In the genomic region with DNA sequence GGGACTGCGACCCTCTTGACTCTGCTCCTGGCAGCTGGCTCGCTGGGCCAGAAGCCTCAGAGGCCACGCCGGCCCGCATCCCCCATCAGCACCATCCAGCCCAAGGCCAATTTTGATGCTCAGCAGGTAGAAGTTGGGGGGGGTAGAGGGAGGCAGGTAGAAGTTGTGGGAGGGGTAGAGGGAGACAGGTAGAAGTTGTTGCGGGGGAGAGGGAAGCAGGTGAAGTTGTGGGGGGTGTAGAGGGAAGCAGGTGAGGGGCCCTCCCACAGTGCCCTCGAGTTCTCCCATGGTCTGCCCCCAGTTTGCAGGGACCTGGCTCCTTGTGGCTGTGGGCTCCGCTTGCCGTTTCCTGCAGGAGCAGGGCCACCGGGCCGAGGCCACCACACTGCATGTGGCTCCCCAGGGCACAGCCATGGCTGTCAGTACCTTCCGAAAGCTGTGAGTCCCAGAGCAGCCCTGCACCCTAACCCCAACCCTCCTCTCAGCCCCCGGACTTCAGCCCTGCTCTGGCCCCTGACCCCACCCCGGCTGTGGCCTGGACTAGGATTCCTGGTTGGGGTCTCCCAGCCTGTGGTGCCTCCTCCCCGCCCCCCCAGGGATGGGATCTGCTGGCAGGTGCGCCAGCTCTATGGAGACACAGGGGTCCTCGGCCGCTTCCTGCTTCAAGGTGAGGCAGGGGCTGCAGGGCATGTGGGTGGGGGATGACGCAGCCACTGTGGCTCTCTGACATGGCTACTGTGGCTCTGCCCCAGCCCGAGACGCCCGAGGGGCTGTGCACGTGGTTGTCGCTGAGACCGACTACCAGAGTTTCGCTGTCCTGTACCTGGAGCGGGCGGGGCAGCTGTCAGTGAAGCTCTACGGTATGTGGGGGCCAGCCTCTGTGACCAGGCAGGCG, we compare ENCODE assay signal across 12 cellular contexts. TPM values are rescaled to one million over a fixed set of nuclear protein-coding genes. Genes with fewer than 3 reads are reported as not detected.
A peak's percentile ranks its signal among the peaks of the same experiment; 100 is the strongest.
DNase-seq lines count a peak whose midpoint lies in the region; ATAC-seq, FAIRE-seq and TF ChIP-seq lines count a peak whose summit lies in the region.
"Had no signal": no experiment of that assay in that cellular context is flagged by ENCODE, and none has a peak within 500 bp of the region (broad histone marks: within the 10 kb centered on the region; RNA-seq: fewer than 3 reads in every experiment).

No MANE protein-coding gene starts in this region.

- intact Hi-C loops in lower lobe of right lung (cut with DNase I) = no loop called here

- peak overlapping the region; percentile 86 for H3K27ac Mint-ChIP-seq in activated naive CD8-positive, alpha-beta T cell treated with anti-CD3 and anti-CD28 coated beads, Interleukin-2, amount 10 ng/mL, durations not matched to agents 7 days and 5 days
- H3K27ac Mint-ChIP-seq in activated naive CD8-positive, alpha-beta T cell treated with anti-CD3 and anti-CD28 coated beads, Interleukin-2, amount 50 U/mL, for 24 hours = no peak overlapping the region
- peak overlapping the region in 3 of 5 experiments; percentile 42 to 93 (median 65) for H3K27ac Mint-ChIP-seq in brain
- no peak overlapping the region for H3K27ac Mint-ChIP-seq in type B pancreatic cell

- H3K4me1 ChIP-seq in lower lobe of right lung = peaks cover 45% of the 10 kb centered on the region

- POLR2A ChIA-PET in activated naive CD8-positive, alpha-beta T cell treated with anti-CD3 and anti-CD28 coated beads, Interleukin-2, amount 10 ng/mL, durations not matched to agents 7 days and 5 days (lab: Charles Lee) = interaction anchor here (0.6 to 2.1 kb wide), 3 partner anchors 17 to 51 kb away, joined by 3 to 8 read pairs (median 4); partner anchors contain the start of gene CLIC3

- no peak overlapping the region for H3K4me3 ChIP-seq in lower lobe of right lung

- no peak overlapping the region for H3K4me3 Mint-ChIP-seq in activated naive CD8-positive, alpha-beta T cell treated with anti-CD3 and anti-CD28 coated beads, Interleukin-2, amount 10 ng/mL, durations not matched to agents 7 days and 5 days
- H3K4me3 Mint-ChIP-seq in activated naive CD8-positive, alpha-beta T cell treated with anti-CD3 and anti-CD28 coated beads, Interleukin-2, amount 50 U/mL, for 24 hours = no peak overlapping the region
- peak overlapping the region in 1 of 5 experiments; percentile 77 for H3K4me3 Mint-ChIP-seq in brain
- peak overlapping the region; percentile 4 for H3K4me3 Mint-ChIP-seq in type B pancreatic cell

- H3K9me3 Mint-ChIP-seq in activated naive CD8-positive, alpha-beta T cell treated with anti-CD3 and anti-CD28 coated beads, Interleukin-2, amount 10 ng/mL, durations not matched to agents 7 days and 5 days = no peaks in the 10 kb centered on the region
- no peaks in the 10 kb centered on the region for H3K9me3 Mint-ChIP-seq in activated naive CD8-positive, alpha-beta T cell treated with anti-CD3 and anti-CD28 coated beads, Interleukin-2, amount 50 U/mL, for 24 hours
- peaks cover 0 to 3% (median 0%) of the 10 kb centered on the region in 5 experiments for H3K9me3 Mint-ChIP-seq in brain
- H3K9me3 Mint-ChIP-seq in type B pancreatic cell = no peaks in the 10 kb centered on the region
- H3K9me3 Mint-ChIP-seq: activated naive CD4-positive, alpha-beta T cell treated with anti-CD3 and anti-CD28 coated beads, Interleukin-2, amount 50 U/mL, for 72 hours had no signal

- H3K36me3 Mint-ChIP-seq in activated naive CD8-positive, alpha-beta T cell treated with anti-CD3 and anti-CD28 coated beads, Interleukin-2, amount 10 ng/mL, durations not matched to agents 7 days and 5 days = peaks cover 3% of the 10 kb centered on the region
- H3K36me3 Mint-ChIP-seq in activated naive CD8-positive, alpha-beta T cell treated with anti-CD3 and anti-CD28 coated beads, Interleukin-2, amount 50 U/mL, for 24 hours (ENCODE audit: low read depth) = peaks cover 3% of the 10 kb centered on the region
- H3K36me3 Mint-ChIP-seq in brain (peaks cover 6% of the 10 kb centered on the region), type B pancreatic cell (no peaks in the 10 kb centered on the region)

- H3K27me3 Mint-ChIP-seq in activated naive CD8-positive, alpha-beta T cell treated with anti-CD3 and anti-CD28 coated beads, Interleukin-2, amount 10 ng/mL, durations not matched to agents 7 days and 5 days = no peaks in the 10 kb centered on the region
- H3K27me3 Mint-ChIP-seq in activated naive CD8-positive, alpha-beta T cell treated with anti-CD3 and anti-CD28 coated beads, Interleukin-2, amount 50 U/mL, for 24 hours = no peaks in the 10 kb centered on the region
- H3K27me3 Mint-ChIP-seq in brain (peaks cover 3% of the 10 kb centered on the region), type B pancreatic cell (no peaks in the 10 kb centered on the region)

- no peaks in the 10 kb centered on the region for H3K27me3 ChIP-seq in lower lobe of right lung (ENCODE audit: low read depth)

- FAIRE-seq in HTR-8/SVneo (lab: Jason Lieb, UNC) = no peak

- no peaks in the 10 kb centered on the region for H3K9me3 ChIP-seq in lower lobe of right lung

- DNase-seq in activated naive CD8-positive, alpha-beta T cell treated with anti-CD3 and anti-CD28 coated beads, Interleukin-2, amount 10 ng/mL, durations not matched to agents 7 days and 5 days = no peak
- DNase-seq in activated naive CD8-positive, alpha-beta T cell treated with anti-CD3 and anti-CD28 coated beads, Interleukin-2, amount 50 U/mL, for 24 hours = no peak
- DNase-seq in lower lobe of right lung (peak; percentile 55), type B pancreatic cell (ENCODE audit: extremely low spot score, unreplicated experiment) (no peak), HTR-8/SVneo (ENCODE audit: insufficient read length, low spot score) (no peak), NCI-H524 treated with DMSO at 0.1 percent for 48 hours (lab: John Stamatoyannopoulos, UW) (no peak), ecto neural progenitor cell (ENCODE audit: low spot score) (no peak)

- peaks cover 26% of the 10 kb centered on the region for H3K36me3 ChIP-seq in lower lobe of right lung

- peaks cover 4% of the 10 kb centered on the region for H3K4me1 Mint-ChIP-seq in activated naive CD8-positive, alpha-beta T cell treated with anti-CD3 and anti-CD28 coated beads, Interleukin-2, amount 10 ng/mL, durations not matched to agents 7 days and 5 days
- peaks cover 16% of the 10 kb centered on the region for H3K4me1 Mint-ChIP-seq in activated naive CD8-positive, alpha-beta T cell treated with anti-CD3 and anti-CD28 coated beads, Interleukin-2, amount 50 U/mL, for 24 hours
- peaks cover 21% of the 10 kb centered on the region for H3K4me1 Mint-ChIP-seq in brain
- peaks cover 4% of the 10 kb centered on the region for H3K4me1 Mint-ChIP-seq in type B pancreatic cell (ENCODE audit: unreplicated experiment)

- ATAC-seq in activated naive CD8-positive, alpha-beta T cell treated with anti-CD3 and anti-CD28 coated beads, Interleukin-2, amount 10 ng/mL, durations not matched to agents 7 days and 5 days (ENCODE audit: low read depth) = no peak
- ATAC-seq in activated naive CD8-positive, alpha-beta T cell treated with anti-CD3 and anti-CD28 coated beads, Interleukin-2, amount 50 U/mL, for 24 hours = no peak
- no peak for ATAC-seq in lower lobe of right lung

- TF ChIP-seq CTCF in brain (conservative IDR thresholded peaks at IDR 0.05) = no peak
- no peak for TF ChIP-seq CTCF in lower lobe of right lung (IDR thresholded peaks at IDR 0.05)
- no peak for TF ChIP-seq CTCF in type B pancreatic cell (conservative IDR thresholded peaks at IDR 0.05)

- no peak overlapping the region for H3K27ac ChIP-seq in lower lobe of right lung

RNA-seq across cellular contexts. Expression of gene C8G, which starts 0.5 kb away (rescaled TPM):
- 1 to 10 TPM; 1.5 to 3.6 TPM for total RNA-seq in activated naive CD8-positive, alpha-beta T cell treated with anti-CD3 and anti-CD28 coated beads, Interleukin-2, amount 10 ng/mL, durations not matched to agents 7 days and 5 days
- not detected for polyA plus RNA-seq in brain (ENCODE audit: insufficient read depth, low read depth, low replicate concordance)
- 2.2 TPM for total RNA-seq in lower lobe of right lung
- 2.8 and 4.1 TPM in 2 replicates for total RNA-seq in type B pancreatic cell (ENCODE audit: low replicate concordance)
- total RNA-seq: glomerular endothelial cell had no signal

RNA-seq across cellular contexts. Expression of gene FBXW5, which starts 1.0 kb away (rescaled TPM):
- 100 to 1,000 TPM; 103 to 104 TPM for total RNA-seq in activated naive CD8-positive, alpha-beta T cell treated with anti-CD3 and anti-CD28 coated beads, Interleukin-2, amount 10 ng/mL, durations not matched to agents 7 days and 5 days
- polyA plus RNA-seq in brain (ENCODE audit: insufficient read depth, low read depth, low replicate concordance) = 95.0 TPM
- 83.2 TPM for total RNA-seq in lower lobe of right lung
- 82.8 and 110 TPM in 2 replicates for total RNA-seq in type B pancreatic cell (ENCODE audit: low replicate concordance)

RNA-seq across cellular contexts. Expression of gene LCN12, which starts 6.5 kb away (rescaled TPM):
- 1 to 10 TPM in 1 of 2 experiments, under 1 TPM in 1; 0.91 to 1.1 TPM for total RNA-seq in activated naive CD8-positive, alpha-beta T cell treated with anti-CD3 and anti-CD28 coated beads, Interleukin-2, amount 10 ng/mL, durations not matched to agents 7 days and 5 days
- polyA plus RNA-seq in brain (ENCODE audit: insufficient read depth, low read depth, low replicate concordance) = 1.8 TPM
- total RNA-seq in lower lobe of right lung (1.9 TPM), type B pancreatic cell (ENCODE audit: low replicate concordance) (7.9 and 8.3 TPM in 2 replicates)
- total RNA-seq: glomerular endothelial cell had no signal
- polyA plus RNA-seq: keratinocyte had no signal

RNA-seq across cellular contexts. Expression of gene PTGDS, which starts 31.7 kb away (rescaled TPM):
- 1 to 10 TPM; 1.3 to 3.3 TPM for total RNA-seq in activated naive CD8-positive, alpha-beta T cell treated with anti-CD3 and anti-CD28 coated beads, Interleukin-2, amount 10 ng/mL, durations not matched to agents 7 days and 5 days
- 2,031 TPM for polyA plus RNA-seq in brain (ENCODE audit: insufficient read depth, low read depth, low replicate concordance)
- total RNA-seq in lower lobe of right lung = 225 TPM
- 1.4 and 1.7 TPM in 2 replicates for total RNA-seq in type B pancreatic cell (ENCODE audit: low replicate concordance)
- total RNA-seq: activated CD8-positive, alpha-beta memory T cell treated with anti-CD3 and anti-CD28 coated beads for 36 hours; activated naive CD4-positive, alpha-beta T cell treated with anti-CD3 and anti-CD28 coated beads, Interleukin-2, amount 50 U/mL, for 72 hours; glomerular endothelial cell had no signal
- polyA plus RNA-seq: keratinocyte had no signal

RNA-seq across cellular contexts. Expression of gene LCNL1, which starts 37.2 kb away (rescaled TPM):
- total RNA-seq in activated naive CD8-positive, alpha-beta T cell treated with anti-CD3 and anti-CD28 coated beads, Interleukin-2, amount 10 ng/mL, durations not matched to agents 7 days and 5 days = under 1 TPM; 0.33 to 0.48 TPM
- polyA plus RNA-seq in brain (ENCODE audit: insufficient read depth, low read depth, low replicate concordance) = 0.15 TPM
- total RNA-seq in lower lobe of right lung (1.9 TPM), type B pancreatic cell (ENCODE audit: low replicate concordance) (not detected in 2 replicates)
- total RNA-seq: activated naive CD4-positive, alpha-beta T cell treated with anti-CD3 and anti-CD28 coated beads, Interleukin-2, amount 50 U/mL, for 72 hours; glomerular endothelial cell had no signal
- polyA plus RNA-seq: keratinocyte had no signal

Comparison
In these comparisons a context has a peak if more than half of its experiments do, and no peak if none do; other contexts are left out.
1. H3K27ac Mint-ChIP-seq: peak in activated naive CD8-positive, alpha-beta T cell treated with anti-CD3 and anti-CD28 coated beads, Interleukin-2, amount 10 ng/mL, durations not matched to agents 7 days and 5 days (single experiment) and brain (3 of 5); none in activated naive CD8-positive, alpha-beta T cell treated with anti-CD3 and anti-CD28 coated beads, Interleukin-2, amount 50 U/mL, for 24 hours (single experiment) and type B pancreatic cell (single experiment).